ENCODE assay signal across 1 cellular context in the genomic region with DNA sequence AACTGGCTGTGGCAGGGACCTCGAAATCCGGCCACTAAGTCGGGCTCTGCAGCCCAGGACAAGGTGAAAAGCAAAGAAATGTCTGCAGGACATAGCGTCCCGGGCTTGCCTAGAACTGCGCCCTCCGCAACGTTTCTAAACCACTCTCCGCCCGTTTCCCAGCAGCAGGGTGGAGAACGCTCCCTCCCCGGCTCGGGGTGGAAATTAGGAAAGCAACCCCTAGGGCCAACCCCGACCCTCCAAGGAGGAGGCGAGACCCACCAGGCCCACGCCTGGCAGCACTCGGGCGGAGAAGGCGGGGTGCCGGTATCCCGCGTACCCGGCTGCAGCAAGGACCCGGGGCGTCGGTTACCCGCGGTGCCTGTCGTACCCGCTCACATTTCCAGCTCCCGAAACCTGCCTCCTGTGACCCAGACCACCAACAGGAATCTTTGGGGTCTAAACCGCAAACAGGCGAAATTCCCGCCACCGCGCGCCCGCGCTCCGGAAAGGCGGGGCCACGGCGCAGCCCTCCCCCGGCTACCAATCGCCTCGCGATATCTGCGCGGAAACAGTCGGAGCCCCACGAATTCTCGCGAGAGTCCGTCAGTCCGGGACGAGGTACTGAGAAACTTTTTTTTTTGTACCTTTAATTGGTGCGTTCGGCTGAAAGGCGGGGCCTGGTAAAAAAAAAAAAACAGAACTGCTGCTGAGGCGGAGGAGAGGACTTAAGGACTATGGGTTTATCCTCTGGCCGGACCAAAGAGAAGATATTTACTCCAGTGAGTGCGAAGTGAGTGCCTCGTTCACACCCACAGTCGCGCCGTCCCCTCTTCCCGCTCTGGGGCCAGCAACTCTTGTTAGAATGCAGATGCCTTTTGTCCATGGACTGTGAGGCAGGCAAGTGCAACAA.
A peak's percentile ranks its signal among the peaks of the same experiment; 100 is the strongest.
TF ChIP-seq lines count a peak whose summit lies in the region.

A gene with protein sequence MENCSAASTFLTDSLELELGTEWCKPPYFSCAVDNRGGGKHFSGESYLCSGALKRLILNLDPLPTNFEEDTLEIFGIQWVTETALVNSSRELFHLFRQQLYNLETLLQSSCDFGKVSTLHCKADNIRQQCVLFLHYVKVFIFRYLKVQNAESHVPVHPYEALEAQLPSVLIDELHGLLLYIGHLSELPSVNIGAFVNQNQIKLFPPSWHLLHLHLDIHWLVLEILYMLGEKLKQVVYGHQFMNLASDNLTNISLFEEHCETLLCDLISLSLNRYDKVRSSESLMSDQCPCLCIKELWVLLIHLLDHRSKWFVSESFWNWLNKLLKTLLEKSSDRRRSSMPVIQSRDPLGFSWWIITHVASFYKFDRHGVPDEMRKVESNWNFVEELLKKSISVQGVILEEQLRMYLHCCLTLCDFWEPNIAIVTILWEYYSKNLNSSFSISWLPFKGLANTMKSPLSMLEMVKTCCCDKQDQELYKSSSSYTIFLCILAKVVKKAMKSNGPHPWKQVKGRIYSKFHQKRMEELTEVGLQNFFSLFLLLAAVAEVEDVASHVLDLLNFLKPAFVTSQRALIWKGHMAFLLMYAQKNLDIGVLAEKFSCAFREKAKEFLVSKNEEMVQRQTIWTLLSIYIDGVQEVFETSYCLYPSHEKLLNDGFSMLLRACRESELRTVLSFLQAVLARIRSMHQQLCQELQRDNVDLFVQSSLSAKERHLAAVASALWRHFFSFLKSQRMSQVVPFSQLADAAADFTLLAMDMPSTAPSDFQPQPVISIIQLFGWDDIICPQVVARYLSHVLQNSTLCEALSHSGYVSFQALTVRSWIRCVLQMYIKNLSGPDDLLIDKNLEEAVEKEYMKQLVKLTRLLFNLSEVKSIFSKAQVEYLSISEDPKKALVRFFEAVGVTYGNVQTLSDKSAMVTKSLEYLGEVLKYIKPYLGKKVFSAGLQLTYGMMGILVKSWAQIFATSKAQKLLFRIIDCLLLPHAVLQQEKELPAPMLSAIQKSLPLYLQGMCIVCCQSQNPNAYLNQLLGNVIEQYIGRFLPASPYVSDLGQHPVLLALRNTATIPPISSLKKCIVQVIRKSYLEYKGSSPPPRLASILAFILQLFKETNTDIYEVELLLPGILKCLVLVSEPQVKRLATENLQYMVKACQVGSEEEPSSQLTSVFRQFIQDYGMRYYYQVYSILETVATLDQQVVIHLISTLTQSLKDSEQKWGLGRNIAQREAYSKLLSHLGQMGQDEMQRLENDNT (minus strand): TSS at position 491 of the 892 bp plus-strand sequence. CDS start 739 bp downstream, outside the sequence.

TF ChIP-seq in GM12878, 131 proteins besides CTCF, POLR2A, EP300 and RAD21 (continued from another document):
- TF ChIP-seq, protein P1, sequence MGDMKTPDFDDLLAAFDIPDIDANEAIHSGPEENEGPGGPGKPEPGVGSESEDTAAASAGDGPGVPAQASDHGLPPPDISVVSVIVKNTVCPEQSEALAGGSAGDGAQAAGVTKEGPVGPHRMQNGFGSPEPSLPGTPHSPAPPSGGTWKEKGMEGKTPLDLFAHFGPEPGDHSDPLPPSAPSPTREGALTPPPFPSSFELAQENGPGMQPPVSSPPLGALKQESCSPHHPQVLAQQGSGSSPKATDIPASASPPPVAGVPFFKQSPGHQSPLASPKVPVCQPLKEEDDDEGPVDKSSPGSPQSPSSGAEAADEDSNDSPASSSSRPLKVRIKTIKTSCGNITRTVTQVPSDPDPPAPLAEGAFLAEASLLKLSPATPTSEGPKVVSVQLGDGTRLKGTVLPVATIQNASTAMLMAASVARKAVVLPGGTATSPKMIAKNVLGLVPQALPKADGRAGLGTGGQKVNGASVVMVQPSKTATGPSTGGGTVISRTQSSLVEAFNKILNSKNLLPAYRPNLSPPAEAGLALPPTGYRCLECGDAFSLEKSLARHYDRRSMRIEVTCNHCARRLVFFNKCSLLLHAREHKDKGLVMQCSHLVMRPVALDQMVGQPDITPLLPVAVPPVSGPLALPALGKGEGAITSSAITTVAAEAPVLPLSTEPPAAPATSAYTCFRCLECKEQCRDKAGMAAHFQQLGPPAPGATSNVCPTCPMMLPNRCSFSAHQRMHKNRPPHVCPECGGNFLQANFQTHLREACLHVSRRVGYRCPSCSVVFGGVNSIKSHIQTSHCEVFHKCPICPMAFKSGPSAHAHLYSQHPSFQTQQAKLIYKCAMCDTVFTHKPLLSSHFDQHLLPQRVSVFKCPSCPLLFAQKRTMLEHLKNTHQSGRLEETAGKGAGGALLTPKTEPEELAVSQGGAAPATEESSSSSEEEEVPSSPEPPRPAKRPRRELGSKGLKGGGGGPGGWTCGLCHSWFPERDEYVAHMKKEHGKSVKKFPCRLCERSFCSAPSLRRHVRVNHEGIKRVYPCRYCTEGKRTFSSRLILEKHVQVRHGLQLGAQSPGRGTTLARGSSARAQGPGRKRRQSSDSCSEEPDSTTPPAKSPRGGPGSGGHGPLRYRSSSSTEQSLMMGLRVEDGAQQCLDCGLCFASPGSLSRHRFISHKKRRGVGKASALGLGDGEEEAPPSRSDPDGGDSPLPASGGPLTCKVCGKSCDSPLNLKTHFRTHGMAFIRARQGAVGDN (IDR thresholded peaks at IDR 0.05) = no peak
- TF ChIP-seq BMI1 (IDR thresholded peaks at IDR 0.05; ENCODE audit: borderline replicate concordance) = no peak
- TF ChIP-seq CREM (IDR thresholded peaks at IDR 0.05; ENCODE audit: low read depth) = peak; percentile 34; the same call in 1 of the 2 replicates
- TF ChIP-seq NBN (IDR thresholded peaks at IDR 0.05) = peak; percentile 13; the same call in 1 of the 2 replicates
- TF ChIP-seq, protein P2, sequence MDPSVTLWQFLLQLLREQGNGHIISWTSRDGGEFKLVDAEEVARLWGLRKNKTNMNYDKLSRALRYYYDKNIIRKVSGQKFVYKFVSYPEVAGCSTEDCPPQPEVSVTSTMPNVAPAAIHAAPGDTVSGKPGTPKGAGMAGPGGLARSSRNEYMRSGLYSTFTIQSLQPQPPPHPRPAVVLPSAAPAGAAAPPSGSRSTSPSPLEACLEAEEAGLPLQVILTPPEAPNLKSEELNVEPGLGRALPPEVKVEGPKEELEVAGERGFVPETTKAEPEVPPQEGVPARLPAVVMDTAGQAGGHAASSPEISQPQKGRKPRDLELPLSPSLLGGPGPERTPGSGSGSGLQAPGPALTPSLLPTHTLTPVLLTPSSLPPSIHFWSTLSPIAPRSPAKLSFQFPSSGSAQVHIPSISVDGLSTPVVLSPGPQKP (IDR thresholded peaks at IDR 0.05; ENCODE audit: low read depth, low read length) = no peak; the same call in 1 of the 2 replicates
- no peak for TF ChIP-seq SREBF2 (IDR thresholded peaks at IDR 0.05; ENCODE audit: low read length)
- TF ChIP-seq YY1 (IDR thresholded peaks at IDR 0.05; ENCODE audit: low read depth, low read length) = peak; percentile 31; the same call in 1 of the 2 replicates
- no peak for TF ChIP-seq MEF2B (IDR thresholded peaks at IDR 0.05; ENCODE audit: partially characterized antibody, poor library complexity, severe bottlenecking)
- TF ChIP-seq, protein P3, sequence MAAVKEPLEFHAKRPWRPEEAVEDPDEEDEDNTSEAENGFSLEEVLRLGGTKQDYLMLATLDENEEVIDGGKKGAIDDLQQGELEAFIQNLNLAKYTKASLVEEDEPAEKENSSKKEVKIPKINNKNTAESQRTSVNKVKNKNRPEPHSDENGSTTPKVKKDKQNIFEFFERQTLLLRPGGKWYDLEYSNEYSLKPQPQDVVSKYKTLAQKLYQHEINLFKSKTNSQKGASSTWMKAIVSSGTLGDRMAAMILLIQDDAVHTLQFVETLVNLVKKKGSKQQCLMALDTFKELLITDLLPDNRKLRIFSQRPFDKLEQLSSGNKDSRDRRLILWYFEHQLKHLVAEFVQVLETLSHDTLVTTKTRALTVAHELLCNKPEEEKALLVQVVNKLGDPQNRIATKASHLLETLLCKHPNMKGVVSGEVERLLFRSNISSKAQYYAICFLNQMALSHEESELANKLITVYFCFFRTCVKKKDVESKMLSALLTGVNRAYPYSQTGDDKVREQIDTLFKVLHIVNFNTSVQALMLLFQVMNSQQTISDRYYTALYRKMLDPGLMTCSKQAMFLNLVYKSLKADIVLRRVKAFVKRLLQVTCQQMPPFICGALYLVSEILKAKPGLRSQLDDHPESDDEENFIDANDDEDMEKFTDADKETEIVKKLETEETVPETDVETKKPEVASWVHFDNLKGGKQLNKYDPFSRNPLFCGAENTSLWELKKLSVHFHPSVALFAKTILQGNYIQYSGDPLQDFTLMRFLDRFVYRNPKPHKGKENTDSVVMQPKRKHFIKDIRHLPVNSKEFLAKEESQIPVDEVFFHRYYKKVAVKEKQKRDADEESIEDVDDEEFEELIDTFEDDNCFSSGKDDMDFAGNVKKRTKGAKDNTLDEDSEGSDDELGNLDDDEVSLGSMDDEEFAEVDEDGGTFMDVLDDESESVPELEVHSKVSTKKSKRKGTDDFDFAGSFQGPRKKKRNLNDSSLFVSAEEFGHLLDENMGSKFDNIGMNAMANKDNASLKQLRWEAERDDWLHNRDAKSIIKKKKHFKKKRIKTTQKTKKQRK (IDR thresholded peaks at IDR 0.05; ENCODE audit: low read depth, low read length) = no peak
- TF ChIP-seq SIN3A (IDR thresholded peaks at IDR 0.05; ENCODE audit: low read depth, low read length) = peak; percentile 92; the same call in 1 of the 2 replicates
- TF ChIP-seq STAT3 (IDR thresholded peaks at IDR 0.05; ENCODE audit: low read depth, low read length) = no peak
- no peak for TF ChIP-seq ZBED1 (IDR thresholded peaks at IDR 0.05; ENCODE audit: borderline replicate concordance)
- no peak for TF ChIP-seq SUPT20H (IDR thresholded peaks at IDR 0.05; ENCODE audit: borderline replicate concordance, control insufficient read depth, low read depth, low read length)
- TF ChIP-seq ZNF217 (IDR thresholded peaks at IDR 0.05) = no peak
- TF ChIP-seq, protein P4, sequence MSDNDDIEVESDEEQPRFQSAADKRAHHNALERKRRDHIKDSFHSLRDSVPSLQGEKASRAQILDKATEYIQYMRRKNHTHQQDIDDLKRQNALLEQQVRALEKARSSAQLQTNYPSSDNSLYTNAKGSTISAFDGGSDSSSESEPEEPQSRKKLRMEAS (IDR thresholded peaks at IDR 0.05; ENCODE audit: low read depth, low read length) = no peak
